8 cellular contexts compared by ENCODE assay signal in genomic region chr10:79137826-79138225, GRCh38.
DNase-seq lines count a peak whose midpoint lies in the region; ATAC-seq and TF ChIP-seq lines count a peak whose summit lies in the region.

No MANE protein-coding gene starts in this region.

- H3K9me3 Mint-ChIP-seq in natural killer cell treated with Interleukin-12 subunit alpha and Interleukin-12 subunit beta and Interleukin-15 and Interleukin-18, amount 100 ng/mL, for 72 hours: no peaks in the 10 kb centered on the region

- H3K27ac ChIP-seq in Peyer's patch (peak overlapping the region; percentile 45 to 72 (median 56)), body of pancreas (peak overlapping the region in 3 of 4 donors; percentile 23 to 41 (median 39))

- peak overlapping the region; percentile 86 to 89 for H3K27ac Mint-ChIP-seq in natural killer cell treated with Interleukin-12 subunit alpha and Interleukin-12 subunit beta and Interleukin-15 and Interleukin-18, amount 100 ng/mL, for 72 hours

- peaks cover 0 to 36% (median 15%) of the 10 kb centered on the region in 4 donors for H3K4me1 ChIP-seq in Peyer's patch
- H3K4me1 ChIP-seq in body of pancreas: peaks cover 35% of the 10 kb centered on the region

- no peaks in the 10 kb centered on the region for H3K27me3 Mint-ChIP-seq in natural killer cell treated with Interleukin-12 subunit alpha and Interleukin-12 subunit beta and Interleukin-15 and Interleukin-18, amount 100 ng/mL, for 72 hours

- 33 to 45% methylated on average over 4 to 12 of the region's 13 CpGs for WGBS in body of pancreas, 2 donors

- peak; percentile 22 for TF ChIP-seq POLR2A in GM15510 (IDR thresholded peaks at IDR 0.05; ENCODE audit: borderline replicate concordance, extremely low read depth, insufficient read length)
- TF ChIP-seq POLR2A in Peyer's patch (IDR thresholded peaks at IDR 0.05): no peak
- TF ChIP-seq POLR2A in body of pancreas (IDR thresholded peaks at IDR 0.05): no peak

- H3K36me3 ChIP-seq in Peyer's patch (peaks cover 0 to 39% (median 0%) of the 10 kb centered on the region in 3 donors), body of pancreas (replicated peaks in 1 of 2; ENCODE audit: insufficient read depth in 1 of 2, low read depth in 2 of 2) (peaks cover 0 to 10% of the 10 kb centered on the region in 2 donors)

- no peaks in the 10 kb centered on the region for H3K36me3 Mint-ChIP-seq in natural killer cell treated with Interleukin-12 subunit alpha and Interleukin-12 subunit beta and Interleukin-15 and Interleukin-18, amount 100 ng/mL, for 72 hours

- no peak for TF ChIP-seq CTCF in Peyer's patch (IDR thresholded peaks at IDR 0.05)
- no peak for TF ChIP-seq CTCF in body of pancreas (IDR thresholded peaks at IDR 0.05)

- H3K27me3 ChIP-seq in Peyer's patch: no peaks in the 10 kb centered on the region
- no peaks in the 10 kb centered on the region for H3K27me3 ChIP-seq in body of pancreas

- H3K4me3 ChIP-seq in Peyer's patch: no peak overlapping the region
- H3K4me3 ChIP-seq in body of pancreas: no peak overlapping the region

- H3K9me3 ChIP-seq in Peyer's patch: no peaks in the 10 kb centered on the region
- H3K9me3 ChIP-seq in body of pancreas: no peaks in the 10 kb centered on the region

- intact Hi-C loops in body of pancreas (cut with DNase I): no loop called here

- ATAC-seq in HG02623 (IDR thresholded peaks at IDR 0.05; ENCODE audit: unreplicated experiment) (peak; percentile 75), body of pancreas (peak; percentile 32)
- ATAC-seq in natural killer cell treated with Interleukin-12 subunit alpha and Interleukin-12 subunit beta and Interleukin-15 and Interleukin-18, amount 100 ng/mL, for 72 hours: peak; percentile 91

- DNase-seq in Peyer's patch (peak in 2 of 3 donors; percentile 38 to 74), body of pancreas (peak in 1 of 4 donors; percentile 41), pons (ENCODE audit: low spot score) (no peak), medulla oblongata (ENCODE audit: extremely low spot score) (no peak), HT-29 (ENCODE audit: low spot score) (no peak)
- DNase-seq in natural killer cell treated with Interleukin-12 subunit alpha and Interleukin-12 subunit beta and Interleukin-15 and Interleukin-18, amount 100 ng/mL, for 72 hours (ENCODE audit: low spot score): peak; percentile 87

- H3K4me1 Mint-ChIP-seq in natural killer cell treated with Interleukin-12 subunit alpha and Interleukin-12 subunit beta and Interleukin-15 and Interleukin-18, amount 100 ng/mL, for 72 hours (ENCODE audit: low read depth in 2 of 2): peaks cover 42 to 47% of the 10 kb centered on the region in 2 donors

- H3K4me3 Mint-ChIP-seq in natural killer cell treated with Interleukin-12 subunit alpha and Interleukin-12 subunit beta and Interleukin-15 and Interleukin-18, amount 100 ng/mL, for 72 hours: peak overlapping the region; percentile 72

Comparison
In these comparisons a context has a peak if more than half of its experiments do, and no peak if none do; other contexts are left out.
1. ATAC-seq: peak in every context shown above with its lines; median percentile 91 in natural killer cell treated with Interleukin-12 subunit alpha and Interleukin-12 subunit beta and Interleukin-15 and Interleukin-18, amount 100 ng/mL, for 72 hours; 75 in HG02623; 32 in body of pancreas.
2. DNase-seq: peak in Peyer's patch (2 of 3) and natural killer cell treated with Interleukin-12 subunit alpha and Interleukin-12 subunit beta and Interleukin-15 and Interleukin-18, amount 100 ng/mL, for 72 hours (single experiment); none in pons (single experiment), medulla oblongata (single experiment) and HT-29 (single experiment).